ENCODE assay signal across 21 cellular contexts in genomic region chr5:137573376-137573775, GRCh38.
DNase-seq lines count a peak whose midpoint lies in the region; ATAC-seq and TF ChIP-seq lines count a peak whose summit lies in the region.
"Had no signal": no experiment of that assay in that cellular context is flagged by ENCODE, and none has a peak within 500 bp of the region (broad histone marks: within the 10 kb centered on the region; RNA-seq: fewer than 3 reads in every experiment).

No MANE protein-coding gene starts in this region.

- no peak for ATAC-seq in activated naive CD8-positive, alpha-beta T cell treated with anti-CD3 and anti-CD28 coated beads, Interleukin-2, amount 10 ng/mL, durations not matched to agents 7 days and 5 days (ENCODE audit: low read depth)
- ATAC-seq in esophagus mucosa, result no peak
- ATAC-seq: CD8-positive, alpha-beta T cell had no signal

- no peak overlapping the region for H3K9ac ChIP-seq in GM23248
- H3K9ac ChIP-seq: BLaER1 had no signal

- no peaks in the 10 kb centered on the region for H3K27me3 ChIP-seq in GM23248 (replicated peaks; ENCODE audit: insufficient read depth)
- peaks cover 0 to 12% (median 0%) of the 10 kb centered on the region in 4 donors for H3K27me3 ChIP-seq in esophagus muscularis mucosa
- H3K27me3 ChIP-seq: BLaER1 had no signal

- in situ Hi-C loops in GM23248 (cut with MboI), result no loop called here

- H3K4me3 ChIP-seq in GM23248 (no peak overlapping the region), esophagus muscularis mucosa (no peak overlapping the region)
- H3K4me3 ChIP-seq: BLaER1 had no signal

- H3F3A ChIP-seq in GM23248 (ENCODE audit: insufficient read depth), result no peaks in the 10 kb centered on the region; the same call in 1 of the 2 replicates

- H3K36me3 Mint-ChIP-seq in activated naive CD8-positive, alpha-beta T cell treated with anti-CD3 and anti-CD28 coated beads, Interleukin-2, amount 10 ng/mL, durations not matched to agents 7 days and 5 days, result no peaks in the 10 kb centered on the region
- no peaks in the 10 kb centered on the region for H3K36me3 Mint-ChIP-seq in activated naive CD8-positive, alpha-beta T cell treated with anti-CD3 and anti-CD28 coated beads for 36 hours
- no peaks in the 10 kb centered on the region for H3K36me3 Mint-ChIP-seq in activated CD4-positive, alpha-beta T cell treated with anti-CD3 and anti-CD28 coated beads, Interleukin-2, amount 10 ng/mL, durations not matched to agents 24 days and 14 days (ENCODE audit: low read depth)
- H3K36me3 Mint-ChIP-seq: CD4-positive, CD25-positive, alpha-beta regulatory T cell; CD8-positive, alpha-beta T cell had no signal

- H3K4me2 ChIP-seq in GM23248 (ENCODE audit: unreplicated experiment), result no peak overlapping the region
- H3K4me2 ChIP-seq: BLaER1 had no signal

- H3K9me3 ChIP-seq in GM23248 (ENCODE audit: low read depth), result no peaks in the 10 kb centered on the region
- no peaks in the 10 kb centered on the region for H3K9me3 ChIP-seq in esophagus muscularis mucosa

- intact Hi-C loops in esophagus muscularis mucosa (cut with DNase I), result no loop called here
- intact Hi-C loops in activated CD4-positive, alpha-beta T cell treated with anti-CD3 and anti-CD28 coated beads, Interleukin-2, amount 10 ng/mL, durations not matched to agents 24 days and 14 days (cut with micrococcal nuclease), result no loop called here

- 88 to 91% methylated on average over 2 of the region's 2 CpGs for WGBS in GM23248 (ENCODE audit: low coverage in 1 of 2, low lambda C conversion rate in 2 of 2, missing lambda C conversion rate in 2 of 2), 2 experiments
- WGBS in esophagus muscularis mucosa, result 79% methylated on average over 2 of the region's 2 CpGs

- no peaks in the 10 kb centered on the region for H3K9me2 ChIP-seq in GM23248 (ENCODE audit: insufficient read depth)

- H3K4me1 Mint-ChIP-seq in activated naive CD8-positive, alpha-beta T cell treated with anti-CD3 and anti-CD28 coated beads, Interleukin-2, amount 10 ng/mL, durations not matched to agents 7 days and 5 days, result peaks cover 3% of the 10 kb centered on the region
- no peaks in the 10 kb centered on the region for H3K4me1 Mint-ChIP-seq in activated naive CD8-positive, alpha-beta T cell treated with anti-CD3 and anti-CD28 coated beads for 36 hours
- H3K4me1 Mint-ChIP-seq in activated CD4-positive, alpha-beta T cell treated with anti-CD3 and anti-CD28 coated beads, Interleukin-2, amount 10 ng/mL, durations not matched to agents 24 days and 14 days, result no peaks in the 10 kb centered on the region
- H3K4me1 Mint-ChIP-seq: B cell had no signal

- no peak overlapping the region for H2AFZ ChIP-seq in GM23248

- POLR2A ChIA-PET in activated naive CD8-positive, alpha-beta T cell treated with anti-CD3 and anti-CD28 coated beads, Interleukin-2, amount 10 ng/mL, durations not matched to agents 7 days and 5 days (lab: Charles Lee), result no interaction called here

- peaks cover 11% of the 10 kb centered on the region for H3K27me3 Mint-ChIP-seq in activated naive CD8-positive, alpha-beta T cell treated with anti-CD3 and anti-CD28 coated beads, Interleukin-2, amount 10 ng/mL, durations not matched to agents 7 days and 5 days
- H3K27me3 Mint-ChIP-seq in activated naive CD8-positive, alpha-beta T cell treated with anti-CD3 and anti-CD28 coated beads for 36 hours, result peaks cover 19% of the 10 kb centered on the region
- H3K27me3 Mint-ChIP-seq in activated CD4-positive, alpha-beta T cell treated with anti-CD3 and anti-CD28 coated beads, Interleukin-2, amount 10 ng/mL, durations not matched to agents 24 days and 14 days, result no peaks in the 10 kb centered on the region

- TF ChIP-seq EP300 in esophagus muscularis mucosa (IDR thresholded peaks at IDR 0.05), result no peak

- DNase-seq in activated naive CD8-positive, alpha-beta T cell treated with anti-CD3 and anti-CD28 coated beads, Interleukin-2, amount 10 ng/mL, durations not matched to agents 7 days and 5 days, result no peak
- no peak for DNase-seq in activated naive CD8-positive, alpha-beta T cell treated with anti-CD3 and anti-CD28 coated beads for 36 hours
- DNase-seq in GM23248 (peak; percentile 14), esophagus muscularis mucosa (ENCODE audit: extremely low spot score) (peak; percentile 88), NCI-H1436 (lab: John Stamatoyannopoulos, UW) (no peak), glomerular visceral epithelial cell (ENCODE audit: extremely low spot score) (no peak)
- DNase-seq in activated CD4-positive, alpha-beta T cell treated with anti-CD3 and anti-CD28 coated beads, Interleukin-2, amount 10 ng/mL, durations not matched to agents 24 days and 14 days, result no peak
- DNase-seq: Caco-2; CD4-positive, CD25-positive, alpha-beta regulatory T cell; CD8-positive, alpha-beta T cell; DMS 273 treated with DMSO at 0.1 percent for 48 hours; DMS53; DMS79 treated with DMSO at 0.1 percent for 48 hours; GDM1; H7; HCEC 1CT had no signal

- H3K36me3 ChIP-seq in GM23248 (ENCODE audit: low read depth) (no peaks in the 10 kb centered on the region), esophagus muscularis mucosa (no peaks in the 10 kb centered on the region)
- H3K36me3 ChIP-seq: BLaER1 had no signal

- H3K4me3 Mint-ChIP-seq in activated naive CD8-positive, alpha-beta T cell treated with anti-CD3 and anti-CD28 coated beads, Interleukin-2, amount 10 ng/mL, durations not matched to agents 7 days and 5 days, result no peak overlapping the region
- H3K4me3 Mint-ChIP-seq in activated naive CD8-positive, alpha-beta T cell treated with anti-CD3 and anti-CD28 coated beads for 36 hours, result no peak overlapping the region
- H3K4me3 Mint-ChIP-seq in activated CD4-positive, alpha-beta T cell treated with anti-CD3 and anti-CD28 coated beads, Interleukin-2, amount 10 ng/mL, durations not matched to agents 24 days and 14 days, result no peak overlapping the region
- H3K4me3 Mint-ChIP-seq: B cell; CD4-positive, CD25-positive, alpha-beta regulatory T cell; CD8-positive, alpha-beta T cell had no signal

- H3K4me1 ChIP-seq in GM23248 (ENCODE audit: insufficient read depth) (peaks cover 18% of the 10 kb centered on the region), esophagus muscularis mucosa (no peaks in the 10 kb centered on the region)
- H3K4me1 ChIP-seq: Caco-2 had no signal

- peak overlapping the region; percentile 26 for H3K27ac Mint-ChIP-seq in activated naive CD8-positive, alpha-beta T cell treated with anti-CD3 and anti-CD28 coated beads, Interleukin-2, amount 10 ng/mL, durations not matched to agents 7 days and 5 days
- no peak overlapping the region for H3K27ac Mint-ChIP-seq in activated naive CD8-positive, alpha-beta T cell treated with anti-CD3 and anti-CD28 coated beads for 36 hours
- no peak overlapping the region for H3K27ac Mint-ChIP-seq in activated CD4-positive, alpha-beta T cell treated with anti-CD3 and anti-CD28 coated beads, Interleukin-2, amount 10 ng/mL, durations not matched to agents 24 days and 14 days
- H3K27ac Mint-ChIP-seq: B cell; CD8-positive, alpha-beta T cell had no signal

- TF ChIP-seq POLR2A in esophagus muscularis mucosa (IDR thresholded peaks at IDR 0.05; ENCODE audit: low read depth), result no peak

- H3K27ac ChIP-seq in GM23248 (no peak overlapping the region), esophagus muscularis mucosa (replicated peaks in 1 of 4) (no peak overlapping the region)
- H3K27ac ChIP-seq: 22Rv1, BLaER1, C4-2B had no signal

- no peaks in the 10 kb centered on the region for H4K20me1 ChIP-seq in GM23248 (ENCODE audit: insufficient read depth)
- H4K20me1 ChIP-seq: BLaER1 had no signal

- H3K79me2 ChIP-seq in GM23248 (ENCODE audit: insufficient read depth), result no peaks in the 10 kb centered on the region

- no peaks in the 10 kb centered on the region for H3K9me3 Mint-ChIP-seq in activated naive CD8-positive, alpha-beta T cell treated with anti-CD3 and anti-CD28 coated beads, Interleukin-2, amount 10 ng/mL, durations not matched to agents 7 days and 5 days
- no peaks in the 10 kb centered on the region for H3K9me3 Mint-ChIP-seq in activated naive CD8-positive, alpha-beta T cell treated with anti-CD3 and anti-CD28 coated beads for 36 hours
- H3K9me3 Mint-ChIP-seq in activated CD4-positive, alpha-beta T cell treated with anti-CD3 and anti-CD28 coated beads, Interleukin-2, amount 10 ng/mL, durations not matched to agents 24 days and 14 days, result no peaks in the 10 kb centered on the region
- H3K9me3 Mint-ChIP-seq: CD4-positive, CD25-positive, alpha-beta regulatory T cell; CD8-positive, alpha-beta T cell had no signal

- TF ChIP-seq CTCF in esophagus muscularis mucosa (IDR thresholded peaks at IDR 0.05), result no peak

Comparison
In these comparisons a context has a peak if more than half of its experiments do, and no peak if none do; other contexts are left out.
1. DNase-seq: peak in GM23248 (single experiment) and esophagus muscularis mucosa (single experiment); none in activated naive CD8-positive, alpha-beta T cell treated with anti-CD3 and anti-CD28 coated beads, Interleukin-2, amount 10 ng/mL, durations not matched to agents 7 days and 5 days (single experiment), activated naive CD8-positive, alpha-beta T cell treated with anti-CD3 and anti-CD28 coated beads for 36 hours (single experiment), NCI-H1436 (single experiment), glomerular visceral epithelial cell (single experiment) and activated CD4-positive, alpha-beta T cell treated with anti-CD3 and anti-CD28 coated beads, Interleukin-2, amount 10 ng/mL, durations not matched to agents 24 days and 14 days (single experiment).